In genomic region chr3:119585867-119586570, GRCh38 we compare ENCODE assay signal across 19 cellular contexts. TPM values are rescaled to one million over a fixed set of nuclear protein-coding genes. Genes with fewer than 3 reads are reported as not detected.
"Had no signal": no experiment of that assay in that cellular context is flagged by ENCODE, and none has a peak within 500 bp of the region (broad histone marks: within the 10 kb centered on the region; RNA-seq: fewer than 3 reads in every experiment).

No MANE protein-coding gene starts in this region.

- H3K27ac ChIP-seq: epithelial cell of prostate, neutrophil, right atrium auricular region had no signal

- H3K36me3 ChIP-seq: neutrophil had no signal

- ATAC-seq: activated CD8-positive, alpha-beta memory T cell treated with anti-CD3 and anti-CD28 coated beads, Interleukin-2, amount 10 ng/mL, durations not matched to agents 7 days and 5 days; effector memory CD8-positive, alpha-beta T cell; naive thymus-derived CD8-positive, alpha-beta T cell; T-helper 17 cell had no signal

- H3K27ac Mint-ChIP-seq: activated CD8-positive, alpha-beta memory T cell treated with anti-CD3 and anti-CD28 coated beads, Interleukin-2, amount 10 ng/mL, durations not matched to agents 7 days and 5 days; activated naive CD4-positive, alpha-beta T cell treated with anti-CD3 and anti-CD28 coated beads, Interleukin-2, amount 50 U/mL, for 24 hours; activated T-cell treated with anti-CD3 and anti-CD28 coated beads, Interleukin-2, amount 50 U/mL, for 24 hours; brain; naive thymus-derived CD8-positive, alpha-beta T cell had no signal

- H3K4me1 ChIP-seq: right atrium auricular region had no signal

- H3K4me3 ChIP-seq: lung, right atrium auricular region had no signal

- H3K27me3 ChIP-seq: neutrophil, right atrium auricular region had no signal

- H3K9me3 Mint-ChIP-seq: activated naive CD4-positive, alpha-beta T cell treated with anti-CD3 and anti-CD28 coated beads, Interleukin-2, amount 50 U/mL, for 24 hours; central memory CD8-positive, alpha-beta T cell; effector memory CD8-positive, alpha-beta T cell had no signal

- H3K4me1 Mint-ChIP-seq: brain; central memory CD8-positive, alpha-beta T cell had no signal

- H3K4me3 Mint-ChIP-seq: activated CD8-positive, alpha-beta memory T cell treated with anti-CD3 and anti-CD28 coated beads, Interleukin-2, amount 10 ng/mL, durations not matched to agents 7 days and 5 days; activated naive CD4-positive, alpha-beta T cell treated with anti-CD3 and anti-CD28 coated beads, Interleukin-2, amount 50 U/mL, for 24 hours; activated T-cell treated with anti-CD3 and anti-CD28 coated beads, Interleukin-2, amount 50 U/mL, for 24 hours; brain; central memory CD8-positive, alpha-beta T cell; effector memory CD8-positive, alpha-beta T cell; naive thymus-derived CD8-positive, alpha-beta T cell; T-helper 17 cell had no signal

- H3K36me3 Mint-ChIP-seq: brain had no signal

- DNase-seq: activated CD4-positive, alpha-beta T cell treated with anti-CD3 and anti-CD28 coated beads for 1 hour; activated CD4-positive, alpha-beta T cell treated with anti-CD3 and anti-CD28 coated beads, Interleukin-2, amount 50 U/mL, for 48 hours; activated CD8-positive, alpha-beta memory T cell treated with anti-CD3 and anti-CD28 coated beads, Interleukin-2, amount 10 ng/mL, durations not matched to agents 7 days and 5 days; activated effector memory CD4-positive, alpha-beta T cell treated with Interleukin-2 at 50 U/mL for 16 hours; activated T-cell treated with anti-CD3 and anti-CD28 coated beads, Interleukin-2, amount 50 U/mL, for 24 hours; amygdala; effector memory CD8-positive, alpha-beta T cell; hypothalamus; naive thymus-derived CD8-positive, alpha-beta T cell; stimulated activated naive CD4-positive, alpha-beta T cell; T-helper 17 cell had no signal

- H3K9me3 ChIP-seq: neutrophil, right atrium auricular region had no signal

- H3K27me3 Mint-ChIP-seq: central memory CD8-positive, alpha-beta T cell had no signal

RNA-seq across cellular contexts. Expression of gene PLA1A, which starts 11.7 kb away (rescaled TPM):
- total RNA-seq: naive thymus-derived CD8-positive, alpha-beta T cell had no signal

RNA-seq across cellular contexts. Expression of gene CD80, which starts 26.6 kb away (rescaled TPM):
- total RNA-seq: glomerular endothelial cell had no signal
